21 cellular contexts compared by ENCODE assay signal in genomic region chr14:41868396-41868795, GRCh38.
"Had no signal": no experiment of that assay in that cellular context is flagged by ENCODE, and none has a peak within 500 bp of the region (broad histone marks: within the 10 kb centered on the region; RNA-seq: fewer than 3 reads in every experiment).

No MANE protein-coding gene starts in this region.

- H3K27me3 ChIP-seq: ascending aorta, esophagus squamous epithelium, ovary, tibial nerve had no signal

- H3K9me3 ChIP-seq: ascending aorta, esophagus squamous epithelium, ovary, psoas muscle, tibial nerve had no signal

- H3K4me1 ChIP-seq: ascending aorta, esophagus squamous epithelium, psoas muscle had no signal

- H3K4me3 Mint-ChIP-seq: activated B cell treated with CpG ODN at 0.5 μM for 24 hours; activated CD4-positive, alpha-beta memory T cell treated with anti-CD3 and anti-CD28 coated beads, Interleukin-2, amount 10 ng/mL, durations not matched to agents 7 days and 5 days; activated CD8-positive, alpha-beta memory T cell treated with anti-CD3 and anti-CD28 coated beads, Interleukin-2, amount 10 ng/mL, durations not matched to agents 7 days and 5 days; activated naive CD4-positive, alpha-beta T cell treated with anti-CD3 and anti-CD28 coated beads for 36 hours; activated naive CD8-positive, alpha-beta T cell treated with anti-CD3 and anti-CD28 coated beads, Interleukin-2, amount 50 U/mL, for 24 hours; activated T-helper 17 cell treated with anti-CD3 and anti-CD28 coated beads, Interleukin-2, amount 50 U/mL, for 72 hours; effector memory CD8-positive, alpha-beta T cell had no signal

- H3K4me1 Mint-ChIP-seq: activated B cell treated with CpG ODN at 0.5 μM for 24 hours; activated CD4-positive, alpha-beta memory T cell treated with anti-CD3 and anti-CD28 coated beads, Interleukin-2, amount 10 ng/mL, durations not matched to agents 7 days and 5 days; activated CD8-positive, alpha-beta memory T cell treated with anti-CD3 and anti-CD28 coated beads, Interleukin-2, amount 10 ng/mL, durations not matched to agents 7 days and 5 days; activated naive CD8-positive, alpha-beta T cell treated with anti-CD3 and anti-CD28 coated beads, Interleukin-2, amount 50 U/mL, for 24 hours; activated T-helper 17 cell treated with anti-CD3 and anti-CD28 coated beads, Interleukin-2, amount 50 U/mL, for 72 hours had no signal

- DNase-seq: activated B cell treated with CpG ODN at 0.5 μM for 24 hours; activated CD4-positive, alpha-beta memory T cell treated with anti-CD3 and anti-CD28 coated beads, Interleukin-2, amount 10 ng/mL, durations not matched to agents 7 days and 5 days; activated CD4-positive, alpha-beta T cell treated with anti-CD3 and anti-CD28 coated beads for 4 hours; activated CD8-positive, alpha-beta memory T cell treated with anti-CD3 and anti-CD28 coated beads, Interleukin-2, amount 10 ng/mL, durations not matched to agents 7 days and 5 days; activated naive CD4-positive, alpha-beta T cell treated with anti-CD3 and anti-CD28 coated beads for 36 hours; activated naive CD8-positive, alpha-beta T cell treated with anti-CD3 and anti-CD28 coated beads, Interleukin-2, amount 50 U/mL, for 24 hours; dermis blood vessel endothelial cell; effector memory CD8-positive, alpha-beta T cell; esophagus squamous epithelium; left ventricle myocardium superior; ovary; psoas muscle; right cardiac atrium; stimulated activated naive CD8-positive, alpha-beta T cell treated with anti-CD3 and anti-CD28 coated beads, Interleukin-15, Interleukin-2, amounts not matched to agents 100 U/mL and 50 U/mL, for 24 hours; SW 1271; T-helper 2 cell had no signal

- H3K9me3 Mint-ChIP-seq: activated CD4-positive, alpha-beta memory T cell treated with anti-CD3 and anti-CD28 coated beads, Interleukin-2, amount 10 ng/mL, durations not matched to agents 7 days and 5 days; activated naive CD4-positive, alpha-beta T cell treated with anti-CD3 and anti-CD28 coated beads for 36 hours; activated T-helper 17 cell treated with anti-CD3 and anti-CD28 coated beads, Interleukin-2, amount 50 U/mL, for 72 hours had no signal

- H3K27ac Mint-ChIP-seq: activated B cell treated with CpG ODN at 0.5 μM for 24 hours; activated CD4-positive, alpha-beta memory T cell treated with anti-CD3 and anti-CD28 coated beads, Interleukin-2, amount 10 ng/mL, durations not matched to agents 7 days and 5 days; activated CD8-positive, alpha-beta memory T cell treated with anti-CD3 and anti-CD28 coated beads, Interleukin-2, amount 10 ng/mL, durations not matched to agents 7 days and 5 days; activated naive CD4-positive, alpha-beta T cell treated with anti-CD3 and anti-CD28 coated beads for 36 hours; activated naive CD8-positive, alpha-beta T cell treated with anti-CD3 and anti-CD28 coated beads, Interleukin-2, amount 50 U/mL, for 24 hours; activated T-helper 17 cell treated with anti-CD3 and anti-CD28 coated beads, Interleukin-2, amount 50 U/mL, for 72 hours; effector memory CD8-positive, alpha-beta T cell had no signal

- ATAC-seq: activated CD8-positive, alpha-beta memory T cell treated with anti-CD3 and anti-CD28 coated beads, Interleukin-2, amount 10 ng/mL, durations not matched to agents 7 days and 5 days; activated naive CD8-positive, alpha-beta T cell treated with anti-CD3 and anti-CD28 coated beads, Interleukin-2, amount 50 U/mL, for 24 hours; activated T-helper 17 cell treated with anti-CD3 and anti-CD28 coated beads, Interleukin-2, amount 50 U/mL, for 72 hours; effector memory CD8-positive, alpha-beta T cell; left ventricle myocardium superior; psoas muscle; right cardiac atrium; stimulated activated naive CD8-positive, alpha-beta T cell treated with anti-CD3 and anti-CD28 coated beads, Interleukin-15, Interleukin-2, amounts not matched to agents 100 U/mL and 50 U/mL, for 24 hours had no signal

- H3K36me3 ChIP-seq: ascending aorta, esophagus squamous epithelium, ovary, tibial nerve had no signal

- FAIRE-seq: urothelium cell line had no signal

- H3K27me3 Mint-ChIP-seq: activated B cell treated with CpG ODN at 0.5 μM for 24 hours; activated CD4-positive, alpha-beta memory T cell treated with anti-CD3 and anti-CD28 coated beads, Interleukin-2, amount 10 ng/mL, durations not matched to agents 7 days and 5 days; activated CD8-positive, alpha-beta memory T cell treated with anti-CD3 and anti-CD28 coated beads, Interleukin-2, amount 10 ng/mL, durations not matched to agents 7 days and 5 days; activated naive CD8-positive, alpha-beta T cell treated with anti-CD3 and anti-CD28 coated beads, Interleukin-2, amount 50 U/mL, for 24 hours; activated T-helper 17 cell treated with anti-CD3 and anti-CD28 coated beads, Interleukin-2, amount 50 U/mL, for 72 hours; effector memory CD8-positive, alpha-beta T cell had no signal

- H3K27ac ChIP-seq: ascending aorta, esophagus squamous epithelium, ovary, psoas muscle, skin epidermis, tibial nerve had no signal

- H3K4me3 ChIP-seq: ascending aorta, esophagus squamous epithelium, ovary, psoas muscle, skin epidermis, tibial nerve had no signal

- H3K36me3 Mint-ChIP-seq: activated CD8-positive, alpha-beta memory T cell treated with anti-CD3 and anti-CD28 coated beads, Interleukin-2, amount 10 ng/mL, durations not matched to agents 7 days and 5 days had no signal
